In genomic region chr1:106680922-106681321, GRCh38 we compare ENCODE assay signal across 13 cellular contexts.
"Had no signal": no experiment of that assay in that cellular context is flagged by ENCODE, and none has a peak within 500 bp of the region (broad histone marks: within the 10 kb centered on the region; RNA-seq: fewer than 3 reads in every experiment).

No MANE protein-coding gene starts in this region.

- H3K4me1 ChIP-seq: ascending aorta, pancreas, right lobe of liver, uterus had no signal

- H3K9me3 ChIP-seq: ascending aorta, neutrophil, pancreas, right lobe of liver, tibial nerve, uterus had no signal

- ATAC-seq: naive thymus-derived CD8-positive, alpha-beta T cell; right lobe of liver had no signal

- H3K27me3 ChIP-seq: ascending aorta, neutrophil, pancreas, right lobe of liver, tibial nerve, uterus had no signal

- H3K27ac ChIP-seq: ascending aorta, coronary artery, neutrophil, pancreas, right lobe of liver, tibial nerve, uterus had no signal

- H3K36me3 ChIP-seq: ascending aorta, neutrophil, pancreas, right lobe of liver, tibial nerve, uterus had no signal

- DNase-seq: activated CD4-positive, alpha-beta T cell treated with anti-CD3 and anti-CD28 coated beads, Interleukin-2, amount 50 U/mL, for 1 hour; activated gamma-delta T cell; naive thymus-derived CD8-positive, alpha-beta T cell; pancreas; right lobe of liver; small intestine; stimulated activated CD4-positive, alpha-beta T cell treated with anti-CD3 and anti-CD28 coated beads, Interleukin-15, amount 100 ng/mL, for 24 hours; stimulated activated CD4-positive, alpha-beta T cell treated with anti-CD3 and anti-CD28 coated beads, Interleukin-2, amount 100 ng/mL, for 48 hours; uterus had no signal

- H3K4me3 ChIP-seq: ascending aorta, coronary artery, pancreas, right lobe of liver, tibial nerve, uterus had no signal
